ENCODE assay signal across 28 cellular contexts in the genomic region with DNA sequence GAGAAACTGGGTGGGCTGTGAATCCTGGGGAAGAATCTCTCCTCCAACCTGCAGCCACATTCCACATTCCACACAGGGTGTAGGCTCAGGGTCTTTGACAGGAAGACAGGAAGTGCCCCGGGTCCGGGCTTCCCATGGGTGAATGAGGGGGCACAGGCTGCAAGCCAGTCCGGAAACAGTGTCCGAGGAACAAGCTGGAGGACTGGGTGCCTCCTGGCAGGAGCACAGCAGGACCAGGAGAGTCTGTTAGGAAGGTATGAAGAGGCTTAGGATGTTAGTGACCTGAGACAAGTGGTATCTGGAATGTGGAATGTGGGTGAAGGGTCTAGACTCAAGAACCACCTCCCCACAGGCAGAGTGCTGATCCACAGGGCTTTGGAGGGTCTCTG.
A peak's percentile ranks its signal among the peaks of the same experiment; 100 is the strongest.
DNase-seq lines count a peak whose midpoint lies in the region; ATAC-seq, FAIRE-seq and TF ChIP-seq lines count a peak whose summit lies in the region.
"Had no signal": no experiment of that assay in that cellular context is flagged by ENCODE, and none has a peak within 500 bp of the region (broad histone marks: within the 10 kb centered on the region; RNA-seq: fewer than 3 reads in every experiment).

No MANE protein-coding gene starts in this region.

- H3K27ac ChIP-seq in cingulate gyrus (ENCODE audit: low read depth, low read length) (peak overlapping the region; percentile 70), lower lobe of right lung (peak overlapping the region; percentile 33), sigmoid colon (no peak overlapping the region), vagina (peak overlapping the region; percentile 78), WERI-Rb-1 (no peak overlapping the region), HepG2 (ENCODE audit: extremely low read length, insufficient read depth, low read length) (no peak overlapping the region)
- H3K27ac ChIP-seq: A549; BLaER1 treated with 17β-estradiol and CSF1 and Interleukin-3, amounts not matched to agents 10 nM and 100 nM; PC-9; SK-N-MC had no signal

- WGBS in sigmoid colon, 2 donors: 80 to 90% methylated on average over 4 of the region's 4 CpGs
- 76% methylated on average over 4 of the region's 4 CpGs for WGBS in HepG2 (ENCODE audit: low lambda C conversion rate)

- BruUV-seq in HepG2 (replicated peaks; lab: Mats Ljungman, UMichigan): no TSS peak

- in situ Hi-C loops in HepG2 (cut with HindIII; ENCODE audit: extremely low pct_ligation_motif_present, low pct_unique_long_range_greater_than_20kb): no loop called here

- no peak overlapping the region for H2AFZ ChIP-seq in HepG2 (ENCODE audit: low read length)
- H2AFZ ChIP-seq: PC-9 had no signal

- no peaks in the 10 kb centered on the region for H3K27me3 ChIP-seq in lower lobe of right lung (ENCODE audit: low read depth)
- no peaks in the 10 kb centered on the region for H3K27me3 ChIP-seq in sigmoid colon
- H3K27me3 ChIP-seq in vagina: no peaks in the 10 kb centered on the region
- no peaks in the 10 kb centered on the region for H3K27me3 ChIP-seq in WERI-Rb-1 (ENCODE audit: insufficient read depth, low read depth, severe bottlenecking)
- H3K27me3 ChIP-seq in HepG2 (ENCODE audit: control insufficient read depth in 1 of 2, insufficient read depth in 2 of 2, low read length in 2 of 2): no peaks in the 10 kb centered on the region
- H3K27me3 ChIP-seq: BLaER1 treated with 17β-estradiol and CSF1 and Interleukin-3, amounts not matched to agents 10 nM and 100 nM; MG63 had no signal

- H3K9me3 ChIP-seq in lower lobe of right lung (no peaks in the 10 kb centered on the region), sigmoid colon (no peaks in the 10 kb centered on the region), vagina (no peaks in the 10 kb centered on the region), WERI-Rb-1 (ENCODE audit: severe bottlenecking) (no peaks in the 10 kb centered on the region), HepG2 (ENCODE audit: low read length) (no peaks in the 10 kb centered on the region)
- H3K9me3 ChIP-seq: A549; BLaER1 treated with 17β-estradiol and CSF1 and Interleukin-3, amounts not matched to agents 10 nM and 100 nM; HAP-1; MG63 had no signal

- peaks cover 93% of the 10 kb centered on the region for H3K36me3 ChIP-seq in lower lobe of right lung
- H3K36me3 ChIP-seq in sigmoid colon: peaks cover 0 to 49% (median 11%) of the 10 kb centered on the region in 4 donors
- H3K36me3 ChIP-seq in vagina: no peaks in the 10 kb centered on the region
- peaks cover 30% of the 10 kb centered on the region for H3K36me3 ChIP-seq in WERI-Rb-1
- H3K36me3 ChIP-seq in HepG2 (replicated peaks in 1 of 2; ENCODE audit: control insufficient read depth in 1 of 2, insufficient read depth in 2 of 2, low read length in 2 of 2): no peaks in the 10 kb centered on the region
- H3K36me3 ChIP-seq: BLaER1 treated with 17β-estradiol and CSF1 and Interleukin-3, amounts not matched to agents 10 nM and 100 nM; HAP-1; MG63 had no signal

- CTCF ChIA-PET in HepG2 (lab: Yijun Ruan, JAX; ENCODE audit: low intra/inter-chr PET ratio, low total read pairs): no interaction called here

- no peak overlapping the region for H3K4me3 ChIP-seq in lower lobe of right lung
- no peak overlapping the region for H3K4me3 ChIP-seq in sigmoid colon
- H3K4me3 ChIP-seq in vagina: no peak overlapping the region
- H3K4me3 ChIP-seq in WERI-Rb-1 (ENCODE audit: low read depth, low read length): no peak overlapping the region
- no peak overlapping the region for H3K4me3 ChIP-seq in HepG2 (replicated peaks in 1 of 3; ENCODE audit: insufficient read depth in 1 of 3, low read depth in 2 of 3, low read length in 3 of 3)
- H3K4me3 ChIP-seq: A549; BLaER1 treated with 17β-estradiol and CSF1 and Interleukin-3, amounts not matched to agents 10 nM and 100 nM; HAP-1; MG63; PC-9; SK-N-MC had no signal

- H3K4me2 ChIP-seq in HepG2 (ENCODE audit: low read depth, low read length): no peak overlapping the region
- H3K4me2 ChIP-seq: A549, PC-9 had no signal

- H3K9ac ChIP-seq in HepG2 (ENCODE audit: insufficient read depth, low read depth, low read length): no peak overlapping the region
- H3K9ac ChIP-seq: BLaER1 treated with 17β-estradiol and CSF1 and Interleukin-3, amounts not matched to agents 10 nM and 100 nM had no signal

- no peak for TF ChIP-seq RAD21 in HepG2 (CRISPR knock-in tag; IDR thresholded peaks at IDR 0.05)

- TF ChIP-seq POLR2A in sigmoid colon (IDR thresholded peaks at IDR 0.05) (no peak), vagina (IDR thresholded peaks at IDR 0.05) (no peak), HepG2 (IDR thresholded peaks at IDR 0.05; ENCODE audit: insufficient read depth in 1 of 2, low read depth in 2 of 2, low read length in 2 of 2) (no peak)

- POLR2A ChIA-PET in HepG2 (lab: Yijun Ruan, JAX): no interaction called here

- intact Hi-C loops in lower lobe of right lung (cut with DNase I) (no loop called here), sigmoid colon (cut with DNase I) (loop anchor here (5.0 kb wide), 1 partner anchor 95 kb away; no protein-coding TSS in a partner anchor), vagina (cut with DNase I) (no loop called here), HepG2 (cut with micrococcal nuclease; ENCODE audit: unreplicated experiment) (no loop called here)

- TF ChIP-seq EP300 in sigmoid colon (IDR thresholded peaks at IDR 0.05): no peak
- no peak for TF ChIP-seq EP300 in HepG2 (IDR thresholded peaks at IDR 0.05; ENCODE audit: low read depth in 2 of 2, low read length in 2 of 2)
- TF ChIP-seq EP300 in HepG2 (CRISPR knock-in tag; IDR thresholded peaks at IDR 0.05; ENCODE audit: borderline replicate concordance): no peak

- no peaks in the 10 kb centered on the region for H3K79me2 ChIP-seq in HepG2 (ENCODE audit: insufficient read depth, low read length)

- H3K4me1 ChIP-seq in lower lobe of right lung (peaks cover 25% of the 10 kb centered on the region), sigmoid colon (peaks cover 0 to 32% (median 28%) of the 10 kb centered on the region in 4 donors), vagina (peaks cover 39% of the 10 kb centered on the region), HepG2 (ENCODE audit: insufficient read depth, low read length) (no peaks in the 10 kb centered on the region)
- H3K4me1 ChIP-seq: A549, HAP-1 had no signal

- ATAC-seq in lower lobe of right lung (no peak), HepG2 (no peak)
- ATAC-seq: A549 had no signal

- TF ChIP-seq CTCF in lower lobe of right lung (IDR thresholded peaks at IDR 0.05) (no peak), sigmoid colon (IDR thresholded peaks at IDR 0.05) (no peak), vagina (IDR thresholded peaks at IDR 0.05) (no peak), WERI-Rb-1 (IDR thresholded peaks at IDR 0.05; ENCODE audit: low read depth, low read length) (no peak), HepG2 (CRISPR knock-in tag; IDR thresholded peaks at IDR 0.05) (no peak)

- DNase-seq in lower lobe of right lung (no peak), sigmoid colon (peak; percentile 59), vagina (ENCODE audit: extremely low spot score in 2 of 2) (no peak), WERI-Rb-1 (no peak), SIG-M5 treated with dmso at 0.1 percent for 504 hours (lab: John Stamatoyannopoulos, UW; ENCODE audit: unreplicated experiment) (no peak), HepG2 (ENCODE audit: low spot score) (no peak)
- DNase-seq: AML-193; CD4-positive, alpha-beta T cell; DMS79; EL; GDM1; GOT3; IMR-90; KG1; MG63; NCI-H1694; NCI-H2029 treated with DMSO at 0.1 percent for 48 hours; NCI-H526; NCI-H82; NK-92 treated with Interleukin-12 subunit alpha and Interleukin-12 subunit beta, amount 100 ng/mL, for 24 hours; PC-9; Right ventricle myocardium superior had no signal

- no peaks in the 10 kb centered on the region for H4K20me1 ChIP-seq in HepG2 (ENCODE audit: insufficient read depth, low read length)

- no peak for FAIRE-seq in HepG2 (lab: Jason Lieb, UNC)
- FAIRE-seq: A549, GM12891 had no signal

TF ChIP-seq in HepG2, 621 proteins besides CTCF, POLR2A, EP300 and RAD21:
- TF ChIP-seq ZNF256 (CRISPR knock-in tag; conservative IDR thresholded peaks at IDR 0.05): no peak

Comparison
In these comparisons a context has a peak if more than half of its experiments do, and no peak if none do; other contexts are left out.
1. H3K27ac ChIP-seq: peak in cingulate gyrus (single experiment), lower lobe of right lung (single experiment) and vagina (single experiment); none in sigmoid colon (0 of 4), WERI-Rb-1 (single experiment) and HepG2 (single experiment).